In genomic region chr5:50401337-50401736, GRCh38 we compare ENCODE assay signal across 31 cellular contexts.
"Had no signal": no experiment of that assay in that cellular context is flagged by ENCODE, and none has a peak within 500 bp of the region (broad histone marks: within the 10 kb centered on the region; RNA-seq: fewer than 3 reads in every experiment).

No MANE protein-coding gene starts in this region.

- H3K4me1 ChIP-seq: left ventricle myocardium inferior, lower lobe of right lung, prostate gland, right atrium auricular region, transverse colon, upper lobe of right lung, uterus had no signal

- H3K9me3 Mint-ChIP-seq: dendritic cell treated with granulocyte-macrophage colony-stimulating factor and Interleukin-4, amounts not matched to agents 40 ng/mL and 50 ng/mL, for 4 days; endodermal cell; immature natural killer cell; naive B cell; natural killer cell treated with Interleukin-12 subunit alpha and Interleukin-12 subunit beta and Interleukin-15 and Interleukin-18, amount 100 ng/mL, for 72 hours; neural crest cell; stimulated activated memory B cell treated with anti-CD40 and anti-IgM and Interleukin-4, amounts not matched to agents 10 μg/mL and 1 μg/mL and 100 μg/mL, for 72 hours had no signal

- H3K27ac ChIP-seq: epithelial cell of prostate, left ventricle myocardium inferior, lower lobe of right lung, prostate gland, right atrium auricular region, thoracic aorta, transverse colon, upper lobe of right lung, uterus had no signal

- DNase-seq: cerebellar nuclear complex; effector CD8-positive, alpha-beta T cell; endodermal cell; foreskin melanocyte; glutamatergic neuron; hypothalamus; immature natural killer cell; islet precursor cell; kidney glomerular epithelial cell; left colon; left ventricle myocardium inferior; lower lobe of right lung; mucosa of descending colon; naive B cell; nucleus accumbens; stimulated activated CD4-positive, alpha-beta T cell treated with anti-CD3 and anti-CD28 coated beads, Interleukin-2, amount 100 ng/mL, for 24 hours; stimulated activated CD4-positive, alpha-beta T cell treated with anti-CD3 and anti-CD28 coated beads, Interleukin-4, amount 100 ng/mL, for 24 hours; stimulated activated naive CD8-positive, alpha-beta T cell treated with anti-CD3 and anti-CD28 coated beads, Interleukin-15, Interleukin-2, amounts not matched to agents 100 U/mL and 50 U/mL, for 24 hours; transverse colon; upper lobe of right lung; uterus had no signal

- ATAC-seq: esophagus mucosa; left colon; lower lobe of right lung; mucosa of descending colon; natural killer cell treated with Interleukin-12 subunit alpha and Interleukin-12 subunit beta and Interleukin-15 and Interleukin-18, amount 100 ng/mL, for 72 hours; sciatic nerve; stimulated activated memory B cell treated with anti-CD40 and anti-IgM and Interleukin-4, amounts not matched to agents 10 μg/mL and 1 μg/mL and 100 μg/mL, for 72 hours; stimulated activated naive CD8-positive, alpha-beta T cell treated with anti-CD3 and anti-CD28 coated beads, Interleukin-15, Interleukin-2, amounts not matched to agents 100 U/mL and 50 U/mL, for 24 hours; upper lobe of right lung had no signal

- H3K4me3 Mint-ChIP-seq: dendritic cell treated with granulocyte-macrophage colony-stimulating factor and Interleukin-4, amounts not matched to agents 40 ng/mL and 50 ng/mL, for 4 days; endodermal cell; immature natural killer cell; naive B cell; natural killer cell treated with Interleukin-12 subunit alpha and Interleukin-12 subunit beta and Interleukin-15 and Interleukin-18, amount 100 ng/mL, for 72 hours; neural crest cell; stimulated activated memory B cell treated with anti-CD40 and anti-IgM and Interleukin-4, amounts not matched to agents 10 μg/mL and 1 μg/mL and 100 μg/mL, for 72 hours had no signal

- H3K36me3 ChIP-seq: left ventricle myocardium inferior, lower lobe of right lung, prostate gland, right atrium auricular region, thoracic aorta, transverse colon, upper lobe of right lung, uterus had no signal

- H3K36me3 Mint-ChIP-seq: natural killer cell treated with Interleukin-12 subunit alpha and Interleukin-12 subunit beta and Interleukin-15 and Interleukin-18, amount 100 ng/mL, for 72 hours had no signal

- H3K27me3 ChIP-seq: right atrium auricular region, transverse colon, upper lobe of right lung, uterus had no signal

- H3K27me3 Mint-ChIP-seq: dendritic cell treated with granulocyte-macrophage colony-stimulating factor and Interleukin-4, amounts not matched to agents 40 ng/mL and 50 ng/mL, for 4 days; naive B cell; natural killer cell treated with Interleukin-12 subunit alpha and Interleukin-12 subunit beta and Interleukin-15 and Interleukin-18, amount 100 ng/mL, for 72 hours; stimulated activated memory B cell treated with anti-CD40 and anti-IgM and Interleukin-4, amounts not matched to agents 10 μg/mL and 1 μg/mL and 100 μg/mL, for 72 hours had no signal

- H3K4me1 Mint-ChIP-seq: endodermal cell, neural crest cell had no signal

- H3K9me3 ChIP-seq: left ventricle myocardium inferior, lower lobe of right lung, mucosa of descending colon, prostate gland, right atrium auricular region, thoracic aorta, transverse colon, upper lobe of right lung, uterus had no signal

- H3K27ac Mint-ChIP-seq: dendritic cell treated with granulocyte-macrophage colony-stimulating factor and Interleukin-4, amounts not matched to agents 40 ng/mL and 50 ng/mL, for 4 days; endodermal cell; natural killer cell treated with Interleukin-12 subunit alpha and Interleukin-12 subunit beta and Interleukin-15 and Interleukin-18, amount 100 ng/mL, for 72 hours; stimulated activated memory B cell treated with anti-CD40 and anti-IgM and Interleukin-4, amounts not matched to agents 10 μg/mL and 1 μg/mL and 100 μg/mL, for 72 hours had no signal

- H3K4me3 ChIP-seq: left ventricle myocardium inferior, lower lobe of right lung, mucosa of descending colon, prostate gland, right atrium auricular region, thoracic aorta, transverse colon, upper lobe of right lung, uterus had no signal
